27 cellular contexts compared by ENCODE assay signal in genomic region chr11:83721286-83721685, GRCh38.
DNase-seq lines count a peak whose midpoint lies in the region; ATAC-seq, FAIRE-seq and TF ChIP-seq lines count a peak whose summit lies in the region.
"Had no signal": no experiment of that assay in that cellular context is flagged by ENCODE, and none has a peak within 500 bp of the region (broad histone marks: within the 10 kb centered on the region; RNA-seq: fewer than 3 reads in every experiment).

No MANE protein-coding gene starts in this region.

- no peaks in the 10 kb centered on the region for H3K36me3 ChIP-seq in gastroesophageal sphincter
- H3K36me3 ChIP-seq in mucosa of descending colon (ENCODE audit: low read depth): no peaks in the 10 kb centered on the region
- H3K36me3 ChIP-seq: BLaER1 treated with 17β-estradiol and CSF1 and Interleukin-3, amounts not matched to agents 10 nM and 100 nM; cardiac muscle cell; heart left ventricle; uterus had no signal

- ATAC-seq in activated naive CD8-positive, alpha-beta T cell treated with anti-CD3 and anti-CD28 coated beads, Interleukin-2, amount 50 U/mL, for 24 hours: no peak
- no peak for ATAC-seq in gastroesophageal sphincter
- no peak for ATAC-seq in HG02610 (IDR thresholded peaks at IDR 0.05; ENCODE audit: unreplicated experiment)
- ATAC-seq in mucosa of descending colon: no peak
- ATAC-seq: activated T-cell treated with anti-CD3 and anti-CD28 coated beads, Interleukin-2, amount 50 U/mL, for 4 hours; heart left ventricle; left lobe of liver; naive thymus-derived CD8-positive, alpha-beta T cell; stimulated activated memory B cell treated with anti-CD40 and anti-IgM and Interleukin-4, amounts not matched to agents 10 μg/mL and 1 μg/mL and 100 μg/mL, for 72 hours had no signal

- TF ChIP-seq EP300 in gastroesophageal sphincter (IDR thresholded peaks at IDR 0.05): no peak

- TF ChIP-seq POLR2A in GM12891 (IDR thresholded peaks at IDR 0.05; ENCODE audit: low read depth, low read length): no peak
- TF ChIP-seq POLR2A in gastroesophageal sphincter (IDR thresholded peaks at IDR 0.05): no peak

- no peak for DNase-seq in GM12891 (ENCODE audit: insufficient read length, low spot score)
- DNase-seq in NCI-H526 (lab: John Stamatoyannopoulos, UW): peak; percentile 35 to 48
- peak; percentile 28 for DNase-seq in astrocyte of the hippocampus (ENCODE audit: low read depth, low spot score)
- peak; percentile 68 for DNase-seq in kidney tubule cell (ENCODE audit: low spot score)
- no peak for DNase-seq in activated naive CD8-positive, alpha-beta T cell treated with anti-CD3 and anti-CD28 coated beads, Interleukin-2, amount 50 U/mL, for 24 hours
- no peak for DNase-seq in mucosa of descending colon
- DNase-seq: activated CD4-positive, alpha-beta T cell treated with anti-CD3 and anti-CD28 coated beads, Interleukin-2, amount 10 ng/mL, durations not matched to agents 24 days and 14 days; activated naive CD4-positive, alpha-beta T cell treated with Interleukin-2 at 50 U/mL for 16 hours; activated T-cell treated with anti-CD3 and anti-CD28 coated beads, Interleukin-2, amount 50 U/mL, for 4 hours; amygdala; Calu3; cortex of kidney; heart left ventricle; MM.1S; naive thymus-derived CD8-positive, alpha-beta T cell; NCI-H1417 treated with DMSO at 0.1 percent for 48 hours; NCI-H524; retina; uterus had no signal

- H3K4me3 ChIP-seq in gastroesophageal sphincter: no peak overlapping the region
- no peak overlapping the region for H3K4me3 ChIP-seq in mucosa of descending colon
- H3K4me3 ChIP-seq: BLaER1 treated with 17β-estradiol and CSF1 and Interleukin-3, amounts not matched to agents 10 nM and 100 nM; cardiac muscle cell; heart left ventricle; uterus had no signal

- WGBS in gastroesophageal sphincter (ENCODE audit: low coverage in 1 of 2), 2 donors: 94% methylated on average over 2 of the region's 2 CpGs; no CpG with 5 or more reads in 1 of the 2 donors

- peak; percentile 51 for FAIRE-seq in GM12891 (lab: Jason Lieb, UNC)
- FAIRE-seq: RCC 7860 had no signal

- TF ChIP-seq CTCF in gastroesophageal sphincter (IDR thresholded peaks at IDR 0.05): no peak
- no peak for TF ChIP-seq CTCF in mucosa of descending colon (IDR thresholded peaks at IDR 0.05)

- H3K27ac ChIP-seq in gastroesophageal sphincter: no peak overlapping the region
- H3K27ac ChIP-seq: BLaER1 treated with 17β-estradiol and CSF1 and Interleukin-3, amounts not matched to agents 10 nM and 100 nM; cardiac muscle cell; heart left ventricle; uterus; VCaP had no signal

- H3K9me3 Mint-ChIP-seq in activated naive CD8-positive, alpha-beta T cell treated with anti-CD3 and anti-CD28 coated beads, Interleukin-2, amount 50 U/mL, for 24 hours: no peaks in the 10 kb centered on the region
- H3K9me3 Mint-ChIP-seq: activated CD4-positive, alpha-beta T cell treated with anti-CD3 and anti-CD28 coated beads, Interleukin-2, amount 10 ng/mL, durations not matched to agents 24 days and 14 days; activated T-cell treated with anti-CD3 and anti-CD28 coated beads, Interleukin-2, amount 50 U/mL, for 4 hours; stimulated activated memory B cell treated with anti-CD40 and anti-IgM and Interleukin-4, amounts not matched to agents 10 μg/mL and 1 μg/mL and 100 μg/mL, for 72 hours had no signal

- H3K4me1 ChIP-seq in gastroesophageal sphincter: peaks cover 0 to 26% (median 5%) of the 10 kb centered on the region in 3 donors
- no peaks in the 10 kb centered on the region for H3K4me1 ChIP-seq in mucosa of descending colon (ENCODE audit: low read depth)
- H3K4me1 ChIP-seq: BLaER1 treated with 17β-estradiol and CSF1 and Interleukin-3, amounts not matched to agents 10 nM and 100 nM; uterus had no signal

- H3K36me3 Mint-ChIP-seq in activated naive CD8-positive, alpha-beta T cell treated with anti-CD3 and anti-CD28 coated beads, Interleukin-2, amount 50 U/mL, for 24 hours (ENCODE audit: low read depth): no peaks in the 10 kb centered on the region
- H3K36me3 Mint-ChIP-seq: naive thymus-derived CD8-positive, alpha-beta T cell; stimulated activated memory B cell treated with anti-CD40 and anti-IgM and Interleukin-4, amounts not matched to agents 10 μg/mL and 1 μg/mL and 100 μg/mL, for 72 hours had no signal

- H3K4me1 Mint-ChIP-seq in activated naive CD8-positive, alpha-beta T cell treated with anti-CD3 and anti-CD28 coated beads, Interleukin-2, amount 50 U/mL, for 24 hours: peaks cover 7% of the 10 kb centered on the region

- H3K27me3 ChIP-seq in gastroesophageal sphincter: no peaks in the 10 kb centered on the region
- H3K27me3 ChIP-seq: BLaER1 treated with 17β-estradiol and CSF1 and Interleukin-3, amounts not matched to agents 10 nM and 100 nM; cardiac muscle cell; heart left ventricle; uterus had no signal

- no peak overlapping the region for H3K27ac Mint-ChIP-seq in activated naive CD8-positive, alpha-beta T cell treated with anti-CD3 and anti-CD28 coated beads, Interleukin-2, amount 50 U/mL, for 24 hours
- H3K27ac Mint-ChIP-seq: activated CD4-positive, alpha-beta T cell treated with anti-CD3 and anti-CD28 coated beads, Interleukin-2, amount 10 ng/mL, durations not matched to agents 24 days and 14 days; naive thymus-derived CD8-positive, alpha-beta T cell; stimulated activated memory B cell treated with anti-CD40 and anti-IgM and Interleukin-4, amounts not matched to agents 10 μg/mL and 1 μg/mL and 100 μg/mL, for 72 hours had no signal

- intact Hi-C loops in mucosa of descending colon (cut with DNase I, micrococcal nuclease): loop anchor here in 1 of 2 donors (10.0 kb wide), 1 partner anchor 426 kb away; no protein-coding TSS in a partner anchor

- H3K4me3 Mint-ChIP-seq in activated naive CD8-positive, alpha-beta T cell treated with anti-CD3 and anti-CD28 coated beads, Interleukin-2, amount 50 U/mL, for 24 hours: no peak overlapping the region
- H3K4me3 Mint-ChIP-seq: activated CD4-positive, alpha-beta T cell treated with anti-CD3 and anti-CD28 coated beads, Interleukin-2, amount 10 ng/mL, durations not matched to agents 24 days and 14 days; activated T-cell treated with anti-CD3 and anti-CD28 coated beads, Interleukin-2, amount 50 U/mL, for 4 hours; naive thymus-derived CD8-positive, alpha-beta T cell; stimulated activated memory B cell treated with anti-CD40 and anti-IgM and Interleukin-4, amounts not matched to agents 10 μg/mL and 1 μg/mL and 100 μg/mL, for 72 hours had no signal

- no peaks in the 10 kb centered on the region for H3K9me3 ChIP-seq in gastroesophageal sphincter
- H3K9me3 ChIP-seq in mucosa of descending colon: no peaks in the 10 kb centered on the region
- H3K9me3 ChIP-seq: BLaER1 treated with 17β-estradiol and CSF1 and Interleukin-3, amounts not matched to agents 10 nM and 100 nM; heart left ventricle; uterus had no signal

- H3K27me3 Mint-ChIP-seq in activated naive CD8-positive, alpha-beta T cell treated with anti-CD3 and anti-CD28 coated beads, Interleukin-2, amount 50 U/mL, for 24 hours: peaks cover 3% of the 10 kb centered on the region
- H3K27me3 Mint-ChIP-seq: stimulated activated memory B cell treated with anti-CD40 and anti-IgM and Interleukin-4, amounts not matched to agents 10 μg/mL and 1 μg/mL and 100 μg/mL, for 72 hours had no signal

TF ChIP-seq in GM12891, 5 proteins besides CTCF, POLR2A, EP300 and RAD21:
- TF ChIP-seq POLR2AphosphoS5 (IDR thresholded peaks at IDR 0.05; ENCODE audit: low read depth, low read length): no peak
- no peak for TF ChIP-seq SPI1 (IDR thresholded peaks at IDR 0.05; ENCODE audit: low read depth, low read length)
- no peak for TF ChIP-seq POU2F2 (IDR thresholded peaks at IDR 0.05; ENCODE audit: low read depth, low read length)
- no peak for TF ChIP-seq PAX5 (IDR thresholded peaks at IDR 0.05; ENCODE audit: insufficient read depth, low read length, severe bottlenecking)
TF ChIP-seq in GM12891: peak in this region for 0.

Comparison
In these comparisons a context has a peak if more than half of its experiments do, and no peak if none do; other contexts are left out.
1. DNase-seq: peak in NCI-H526 (2 of 2), astrocyte of the hippocampus (single experiment) and kidney tubule cell (single experiment); none in GM12891 (single experiment), activated naive CD8-positive, alpha-beta T cell treated with anti-CD3 and anti-CD28 coated beads, Interleukin-2, amount 50 U/mL, for 24 hours (single experiment) and mucosa of descending colon (0 of 3).